27 cellular contexts compared by ENCODE assay signal in genomic region chr3:156630773-156631093, GRCh38. TPM values are rescaled to one million over a fixed set of nuclear protein-coding genes. Genes with fewer than 3 reads are reported as not detected.
DNase-seq lines count a peak whose midpoint lies in the region; ATAC-seq, FAIRE-seq and TF ChIP-seq lines count a peak whose summit lies in the region.
"Had no signal": no experiment of that assay in that cellular context is flagged by ENCODE, and none has a peak within 500 bp of the region (broad histone marks: within the 10 kb centered on the region; RNA-seq: fewer than 3 reads in every experiment).

No MANE protein-coding gene starts in this region.

- peak overlapping the region; percentile 18 for H3K4me2 ChIP-seq in GM23248 (ENCODE audit: unreplicated experiment)
- H3K4me2 ChIP-seq in H1 (ENCODE audit: insufficient read depth in 1 of 2, low read depth in 2 of 2, low read length in 2 of 2), result 0 out of 4 replicates have a peak overlapping the region, but pooled peaks of 1 of the 2 experiments have one; percentile 22
- peak overlapping the region; percentile 15 for H3K4me2 ChIP-seq in osteoblast (ENCODE audit: insufficient read depth, low read length)
- H3K4me2 ChIP-seq: BLaER1 had no signal

- H3K9me3 ChIP-seq in GM23248 (ENCODE audit: low read depth) (no peaks in the 10 kb centered on the region), H1 (ENCODE audit: insufficient read depth in 2 of 2, low read depth in 1 of 2, low read length in 1 of 2) (no peaks in the 10 kb centered on the region), osteoblast (ENCODE audit: low read depth, low read length) (no peaks in the 10 kb centered on the region)
- H3K9me3 ChIP-seq: BLaER1, uterus had no signal

- FAIRE-seq in H1 (lab: Jason Lieb, UNC), result no peak

- TF ChIP-seq RAD21 in H1 (IDR thresholded peaks at IDR 0.05 in 1 of 2, conservative IDR thresholded peaks at IDR 0.05 in 1 of 2; ENCODE audit: low read depth in 2 of 2, low read length in 2 of 2), result no peak

- H3K36me3 ChIP-seq in GM23248 (ENCODE audit: low read depth) (no peaks in the 10 kb centered on the region), H1 (ENCODE audit: control insufficient read depth in 2 of 4, insufficient read depth in 4 of 4, low read length in 3 of 4) (no peaks in the 10 kb centered on the region), osteoblast (ENCODE audit: insufficient read depth, low read length) (no peaks in the 10 kb centered on the region)
- H3K36me3 ChIP-seq: BLaER1, uterus had no signal

- H3K79me2 ChIP-seq in GM23248 (ENCODE audit: insufficient read depth) (no peaks in the 10 kb centered on the region), H1 (ENCODE audit: control insufficient read depth in 1 of 2, insufficient read depth in 2 of 2, low read length in 2 of 2) (no peaks in the 10 kb centered on the region), osteoblast (ENCODE audit: insufficient read depth, low read length) (no peaks in the 10 kb centered on the region)

- peak overlapping the region; percentile 30; the same call in 1 of the 2 replicates for H2BK12ac ChIP-seq in H1 (ENCODE audit: low read depth, low read length)

- H2AK5ac ChIP-seq in H1 (ENCODE audit: low read depth, low read length), result no peak overlapping the region

- no peak for TF ChIP-seq POLR2A in H1 (IDR thresholded peaks at IDR 0.05; ENCODE audit: control extremely low read depth in 1 of 2, low read depth in 2 of 2, low read length in 2 of 2)

- H3K14ac ChIP-seq in H1 (ENCODE audit: insufficient read length), result no peak overlapping the region

- H3K9me2 ChIP-seq in GM23248 (ENCODE audit: insufficient read depth), result peaks cover 3% of the 10 kb centered on the region; the same call in 1 of the 2 replicates

- no peak overlapping the region for H2BK5ac ChIP-seq in H1 (ENCODE audit: low read depth, low read length)

- H2BK120ac ChIP-seq in H1 (replicated peaks; ENCODE audit: low read depth, low read length), result peak overlapping the region; percentile 43

- H4K91ac ChIP-seq in H1 (replicated peaks; ENCODE audit: insufficient read length, low read length), result no peak overlapping the region

- H4K20me1 ChIP-seq in GM23248 (ENCODE audit: insufficient read depth), result no peaks in the 10 kb centered on the region
- no peaks in the 10 kb centered on the region for H4K20me1 ChIP-seq in H1 (replicated peaks in 1 of 2; ENCODE audit: control insufficient read depth in 1 of 2, insufficient read depth in 2 of 2, low read length in 2 of 2)
- no peaks in the 10 kb centered on the region for H4K20me1 ChIP-seq in osteoblast (ENCODE audit: insufficient read depth, low read length)
- H4K20me1 ChIP-seq: BLaER1 had no signal

- H3F3A ChIP-seq in GM23248 (ENCODE audit: insufficient read depth), result peaks cover 40% of the 10 kb centered on the region

- H3K79me1 ChIP-seq in H1 (ENCODE audit: low read depth, low read length), result no peaks in the 10 kb centered on the region

- WGBS in GM23248 (ENCODE audit: low coverage in 1 of 2, low lambda C conversion rate in 2 of 2, missing lambda C conversion rate in 2 of 2), 2 experiments, result 59 to 69% methylated on average over 3 of the region's 3 CpGs
- 85% methylated on average over 3 of the region's 3 CpGs; no CpG with 5 or more reads in 1 of the 2 experiments for WGBS in H1 (ENCODE audit: extremely low coverage in 1 of 2, insufficient coverage in 1 of 2, insufficient read length in 1 of 2, insufficient replicate concordance in 2 of 2, low coverage in 1 of 2, low lambda C conversion rate in 2 of 2, missing lambda C conversion rate in 1 of 2), 2 experiments

- no peak overlapping the region for H3K23ac ChIP-seq in H1 (ENCODE audit: insufficient read length)

- in situ Hi-C loops in GM23248 (cut with MboI), result no loop called here

- peak overlapping the region; percentile 29 for H3K27ac ChIP-seq in GM23248
- no peak overlapping the region for H3K27ac ChIP-seq in H1 (ENCODE audit: low read depth, low read length)
- no peak overlapping the region for H3K27ac ChIP-seq in osteoblast (ENCODE audit: low read depth, low read length)
- H3K27ac ChIP-seq: BLaER1, dorsolateral prefrontal cortex, uterus had no signal

- POLR2A ChIA-PET in H1 (lab: Charles Lee; ENCODE audit: partially characterized antibody), result interaction anchor here (1.4 kb wide), 1 partner anchor 45 kb away, joined by 5 read pairs; no protein-coding TSS in a partner anchor
- POLR2A ChIA-PET in HEK293T (lab: Yijun Ruan, JAX), result interaction anchor here (1.2 kb wide), 1 partner anchor 77 kb away, joined by 4 read pairs; no protein-coding TSS in a partner anchor

- no peak overlapping the region for H2BK20ac ChIP-seq in H1 (ENCODE audit: low read length)

- H3K18ac ChIP-seq in H1 (ENCODE audit: extremely low read depth, low read length), result no peak overlapping the region

- DNase-seq in GM23248 (peak; percentile 52), M059J (ENCODE audit: low read depth) (peak; percentile 81), H1 (ENCODE audit: low read depth in 1 of 2, low spot score in 2 of 2) (no peak), osteoblast (ENCODE audit: insufficient read length, low spot score, missing footprints) (no peak), HEK293T (ENCODE audit: extremely low spot score) (no peak), NCI-H1048 (lab: John Stamatoyannopoulos, UW) (no peak), epidermal melanocyte (ENCODE audit: insufficient read length, low spot score) (no peak)
- DNase-seq: activated CD4-positive, alpha-beta T cell treated with anti-CD3 and anti-CD28 coated beads for 1 hour; activated CD8-positive, alpha-beta T cell treated with anti-CD3 and anti-CD28 coated beads, Interleukin-2, amount 10 ng/mL, durations not matched to agents 7 days and 5 days; activated effector memory CD4-positive, alpha-beta T cell treated with Interleukin-2 at 50 U/mL for 16 hours; activated T-cell treated with anti-CD3 and anti-CD28 coated beads for 4 hours; DMS79; dorsolateral prefrontal cortex; head of caudate nucleus; Karpas-422; naive B cell; NCI-H1092; NCI-H446; NCI-H82; occipital lobe; Right ventricle myocardium superior; stimulated activated CD4-positive, alpha-beta T cell treated with anti-CD3 and anti-CD28 coated beads, Interleukin-12 subunit alpha, Interleukin-12 subunit beta, amount 100 ng/mL, for 4 hours; stimulated activated CD4-positive, alpha-beta T cell treated with anti-CD3 and anti-CD28 coated beads, Interleukin-4, amount 100 ng/mL, for 4 hours; stimulated activated naive CD4-positive, alpha-beta T cell; uterus had no signal

- TF ChIP-seq CTCF in H1 (IDR thresholded peaks at IDR 0.05; ENCODE audit: control extremely low read depth in 1 of 3, insufficient read depth in 1 of 3, low read depth in 1 of 3, low read length in 3 of 3) (no peak), osteoblast (IDR thresholded peaks at IDR 0.05; ENCODE audit: extremely low read depth, low read depth, low read length) (no peak)

- H3K9ac ChIP-seq in GM23248, result no peak overlapping the region
- H3K9ac ChIP-seq in H1 (replicated peaks in 1 of 4; ENCODE audit: extremely low read depth in 1 of 4, low read depth in 3 of 4, low read length in 3 of 4), result peak overlapping the region in 1 of 4 experiments; percentile 34; a peak in 1 of 7 replicates
- H3K9ac ChIP-seq: BLaER1 had no signal

- no peaks in the 10 kb centered on the region for H3K27me3 ChIP-seq in GM23248 (replicated peaks; ENCODE audit: insufficient read depth)
- no peaks in the 10 kb centered on the region for H3K27me3 ChIP-seq in H1 (replicated peaks in 1 of 4; ENCODE audit: control insufficient read depth in 3 of 4, extremely low read depth in 1 of 4, insufficient read depth in 3 of 4, low read length in 3 of 4)
- no peaks in the 10 kb centered on the region for H3K27me3 ChIP-seq in osteoblast (ENCODE audit: insufficient read depth, low read length)
- H3K27me3 ChIP-seq: BLaER1, dorsolateral prefrontal cortex, uterus had no signal

- ATAC-seq in GM19397 (IDR thresholded peaks at IDR 0.05; ENCODE audit: unreplicated experiment), result no peak
- ATAC-seq: activated CD8-positive, alpha-beta T cell treated with anti-CD3 and anti-CD28 coated beads, Interleukin-2, amount 10 ng/mL, durations not matched to agents 7 days and 5 days had no signal

- H2AFZ ChIP-seq in GM23248, result no peak overlapping the region
- no peak overlapping the region for H2AFZ ChIP-seq in H1 (ENCODE audit: low read length)
- H2AFZ ChIP-seq in osteoblast (ENCODE audit: low read length), result no peak overlapping the region

- no peaks in the 10 kb centered on the region for H3K23me2 ChIP-seq in H1 (ENCODE audit: low read depth, low read length)

- no peak overlapping the region for H3K4me3 ChIP-seq in GM23248
- H3K4me3 ChIP-seq in H1 (ENCODE audit: extremely low read depth in 1 of 4, insufficient read depth in 2 of 4, low read depth in 3 of 4, low read length in 4 of 4), result no peak overlapping the region
- H3K4me3 ChIP-seq in osteoblast (ENCODE audit: insufficient read depth, low read length), result no peak overlapping the region
- H3K4me3 ChIP-seq: BLaER1, dorsolateral prefrontal cortex, uterus had no signal

- no peak overlapping the region for H2BK15ac ChIP-seq in H1 (ENCODE audit: low read length)

- H4K8ac ChIP-seq in H1 (ENCODE audit: extremely low read depth, insufficient read depth, low read length), result no peak overlapping the region

- H3K4me1 ChIP-seq in GM23248 (ENCODE audit: insufficient read depth) (peaks cover 57% of the 10 kb centered on the region), H1 (replicated peaks in 1 of 4; ENCODE audit: control insufficient read depth in 3 of 4, insufficient read depth in 4 of 4, low read length in 3 of 4) (peaks cover 0 to 11% (median 5%) of the 10 kb centered on the region in 4 experiments; a peak in 5 of 7 replicates), osteoblast (ENCODE audit: insufficient read depth, low read length) (peaks cover 33% of the 10 kb centered on the region)
- H3K4me1 ChIP-seq: BLaER1, uterus had no signal

- no peak overlapping the region for H4K5ac ChIP-seq in H1 (ENCODE audit: insufficient read length, low read depth, low read length)

- no peak overlapping the region for H3K4ac ChIP-seq in H1 (replicated peaks; ENCODE audit: insufficient read length, low read depth, low read length)

- no peak for TF ChIP-seq EP300 in H1 (IDR thresholded peaks at IDR 0.05; ENCODE audit: borderline replicate concordance in 1 of 2, low read depth in 2 of 2, low read length in 2 of 2)

- H3K56ac ChIP-seq in H1 (replicated peaks; ENCODE audit: insufficient read length, low read depth, low read length), result no peak overlapping the region

- CTCF ChIA-PET in H1 (lab: Charles Lee; ENCODE audit: partially characterized antibody) (interaction anchor here (0.6 to 1.5 kb wide), 3 partner anchors 451 to 507 kb away, joined by 3 to 5 read pairs (median 5); no protein-coding TSS in a partner anchor), HEK293T (lab: Yijun Ruan, JAX) (no interaction called here)

RNA-seq across cellular contexts. Expression of gene TIPARP, which starts 43.7 kb away (rescaled TPM):
- total RNA-seq in GM23248 (2014; rRNA removed; shearing (Covaris generic)), result 89.5 and 103 TPM in 2 replicates
- polyA plus RNA-seq in GM23248 (2016; fragmentation: Nextera tagmentation; extraction: Ambion mirVana), result 35.1 and 39.7 TPM in 2 replicates
- total RNA-seq in M059J (2014; rRNA removed; shearing (Covaris generic)), result 89.0 and 110 TPM in 2 replicates
- 5.5 and 5.8 TPM in 2 replicates for total RNA-seq in H1 (2021; fragmentation: NEBNext Ultra II Directional; extraction: Animal tissue kit (Norgen Biotek cat#: 25700))
- polyA plus RNA-seq in H1 (2011; rRNA removed), result 0.61 and 1.6 TPM in 2 replicates
- 1.0 TPM for polyA plus RNA-seq in H1 (2011; cell fraction: cytosol; rRNA removed)
- 1.2 TPM for polyA plus RNA-seq in H1 (2011; cell fraction: nucleus; rRNA removed)
- 1.8 to 4.1 TPM (median 2.2 TPM) in 4 replicates for polyA plus RNA-seq in H1 (2012, experiment 1 of 2)
- 0.38 TPM for polyA plus RNA-seq in H1 (2012, experiment 2 of 2)
- polyA plus RNA-seq in H1 (2013, experiment 1 of 2), result 3.0 TPM
- polyA plus RNA-seq in H1 (2013, experiment 2 of 2), result 2.8 TPM
- 3.2 and 5.0 TPM in 2 replicates for polyA minus RNA-seq in H1 (2011; rRNA and poly(A)+ RNA removed)
- 2.2 TPM for polyA minus RNA-seq in H1 (2011; cell fraction: cytosol; rRNA and poly(A)+ RNA removed)
- polyA minus RNA-seq in H1 (2011; cell fraction: nucleus; rRNA and poly(A)+ RNA removed), result 13.3 TPM
- 28.2 and 30.4 TPM in 2 replicates for total RNA-seq in osteoblast

Comparison
In these comparisons a context has a peak if more than half of its experiments do, and no peak if none do; other contexts are left out.
1. DNase-seq: peak in GM23248 (single experiment) and M059J (single experiment); none in H1 (0 of 2), osteoblast (single experiment), HEK293T (single experiment), NCI-H1048 (single experiment) and epidermal melanocyte (single experiment).